In the genomic region with DNA sequence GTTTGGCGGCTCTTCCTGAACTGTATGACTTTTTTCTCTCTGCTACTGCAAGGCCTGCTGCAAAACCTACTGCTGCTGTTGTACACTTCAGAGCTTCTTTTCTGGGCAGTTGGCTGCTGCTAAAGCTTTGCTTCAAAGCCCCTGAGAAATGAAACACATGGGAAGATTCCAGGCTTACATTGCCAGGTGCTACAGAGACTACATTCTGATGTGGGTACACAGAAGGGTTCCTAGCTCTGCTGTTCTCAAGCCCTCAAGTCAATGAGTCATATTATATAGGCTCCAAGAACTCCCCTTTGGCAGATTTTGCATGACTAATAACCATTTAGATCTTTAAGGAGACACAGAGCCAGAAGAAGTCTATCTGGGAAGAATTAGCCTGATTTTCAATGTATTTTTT, we compare ENCODE assay signal across 1 cellular context.
TF ChIP-seq lines count a peak whose summit lies in the region.

No MANE protein-coding gene starts in this region.

TF ChIP-seq in SK-N-SH, 30 proteins besides CTCF, POLR2A, EP300 and RAD21:
- TF ChIP-seq MAX (IDR thresholded peaks at IDR 0.05; ENCODE audit: low read depth), result no peak
- TF ChIP-seq FOSL2 (IDR thresholded peaks at IDR 0.05; ENCODE audit: borderline replicate concordance, low read depth), result peak; percentile 24; the same call in 1 of the 2 replicates
TF ChIP-seq in SK-N-SH: peak in this region for 1.
